ENCODE assay signal across 17 cellular contexts in genomic region chr1:234889643-234890042, GRCh38.
DNase-seq lines count a peak whose midpoint lies in the region; ATAC-seq, FAIRE-seq and TF ChIP-seq lines count a peak whose summit lies in the region.
"Had no signal": no experiment of that assay in that cellular context is flagged by ENCODE, and none has a peak within 500 bp of the region (broad histone marks: within the 10 kb centered on the region; RNA-seq: fewer than 3 reads in every experiment).

No MANE protein-coding gene starts in this region.

- CTCF ChIA-PET in K562 (lab: Yijun Ruan, JAX; ENCODE audit: low intra/inter-chr PET ratio): no interaction called here

- H3K9me3 ChIP-seq in right cardiac atrium (ENCODE audit: control insufficient read depth, low read length): no peaks in the 10 kb centered on the region
- no peaks in the 10 kb centered on the region for H3K9me3 ChIP-seq in K562 (replicated peaks; ENCODE audit: control insufficient read depth, insufficient read depth, low read depth, low read length)
- H3K9me3 ChIP-seq in neuronal stem cell (replicated peaks in 1 of 2; ENCODE audit: control insufficient read depth in 2 of 2, insufficient read depth in 1 of 2, low read depth in 1 of 2, low read length in 2 of 2): peaks cover 0 to 1% of the 10 kb centered on the region in 2 donors

- TF ChIP-seq CTCF in K562 (IDR thresholded peaks at IDR 0.05 in 2 of 3, conservative IDR thresholded peaks at IDR 0.05 in 1 of 3; ENCODE audit: insufficient read depth in 2 of 3, low read depth in 1 of 3, low read length in 3 of 3): no peak

- no peaks in the 10 kb centered on the region for H3K36me3 ChIP-seq in K562 (ENCODE audit: control insufficient read depth, insufficient read depth, low read length)
- H3K36me3 ChIP-seq in neuronal stem cell (replicated peaks in 1 of 2; ENCODE audit: control insufficient read depth in 2 of 2, insufficient read depth in 2 of 2, low read length in 2 of 2): no peaks in the 10 kb centered on the region

- H3K9ac ChIP-seq in K562 (ENCODE audit: insufficient read depth in 1 of 2, low read depth in 2 of 2, low read length in 2 of 2): 0 out of 4 replicates have a peak overlapping the region, but pooled peaks of 1 of the 2 experiments have one; percentile 16
- no peak overlapping the region for H3K9ac ChIP-seq in neuronal stem cell (ENCODE audit: low read depth, low read length, poor library complexity)

- H3K79me2 ChIP-seq in K562 (ENCODE audit: control insufficient read depth, insufficient read depth, low read length): no peaks in the 10 kb centered on the region

- no peak overlapping the region for H2BK5ac ChIP-seq in neuronal stem cell (ENCODE audit: low read length)

- H2AK5ac ChIP-seq in neuronal stem cell (ENCODE audit: low read depth, low read length): peak overlapping the region; percentile 21

- H3K4me1 ChIP-seq in right cardiac atrium (ENCODE audit: control insufficient read depth, insufficient read depth, low read length): peaks cover 10% of the 10 kb centered on the region
- peaks cover 14 to 41% of the 10 kb centered on the region in 2 experiments for H3K4me1 ChIP-seq in K562 (replicated peaks in 1 of 2; ENCODE audit: control insufficient read depth in 2 of 2, insufficient read depth in 2 of 2, low read length in 2 of 2)
- H3K4me1 ChIP-seq in neuronal stem cell (ENCODE audit: control insufficient read depth in 2 of 2, insufficient read depth in 1 of 2, low read depth in 1 of 2, low read length in 2 of 2): no peaks in the 10 kb centered on the region

- FAIRE-seq in K562 (lab: Jason Lieb, UNC): no peak
- FAIRE-seq: G401.6 had no signal

- TF ChIP-seq EP300 in K562 (IDR thresholded peaks at IDR 0.05; ENCODE audit: low read length): no peak

- H3K4me3 ChIP-seq in right cardiac atrium (ENCODE audit: low read length) (no peak overlapping the region), K562 (no peak overlapping the region), neuronal stem cell (ENCODE audit: low read length in 2 of 2) (no peak overlapping the region)
- H3K4me3 ChIP-seq: PC-9, SK-N-MC had no signal

- peak overlapping the region; percentile 31 for H3K23ac ChIP-seq in neuronal stem cell (ENCODE audit: low read depth, low read length, poor library complexity)

- no peak overlapping the region for H2BK120ac ChIP-seq in neuronal stem cell (ENCODE audit: low read depth, low read length)

- H3K79me1 ChIP-seq in neuronal stem cell (ENCODE audit: low read depth, low read length): no peaks in the 10 kb centered on the region

- H4K8ac ChIP-seq in neuronal stem cell (ENCODE audit: low read depth, low read length): no peak overlapping the region

- intact Hi-C loops in right cardiac atrium (cut with DNase I) (loop anchor here in 1 of 4 donors (10.0 kb wide), 2 partner anchors 185 to 275 kb away; partner anchors contain the start of gene IRF2BP2), left ventricle myocardium superior (cut with micrococcal nuclease) (no loop called here), K562 (cut with micrococcal nuclease) (no loop called here)

- H3K27ac ChIP-seq in right cardiac atrium (ENCODE audit: low read length): peak overlapping the region; percentile 61
- H3K27ac ChIP-seq in K562 (ENCODE audit: extremely low read depth, low read depth, low read length): no peak overlapping the region
- H3K27ac ChIP-seq in neuronal stem cell (replicated peaks; ENCODE audit: low read length): no peak overlapping the region
- H3K27ac ChIP-seq: C4-2B, PC-9, SK-N-MC had no signal

- TF ChIP-seq POLR2A in K562 (conservative IDR thresholded peaks at IDR 0.05): no peak

- no peak overlapping the region for H2BK15ac ChIP-seq in neuronal stem cell (ENCODE audit: low read length)

- ATAC-seq in right cardiac atrium: peak in 1 of 2 donors; percentile 2
- no peak for ATAC-seq in left ventricle myocardium superior
- ATAC-seq in K562: no peak
- no peak for ATAC-seq in HG03175 (IDR thresholded peaks at IDR 0.05; ENCODE audit: unreplicated experiment)

- no TSS peak for BruUV-seq in K562 (replicated peaks; lab: Mats Ljungman, UMichigan)

- peak overlapping the region; percentile 51 for H3K18ac ChIP-seq in neuronal stem cell (ENCODE audit: low read length)

- in situ Hi-C loops in K562 (cut with MboI): no loop called here

- DNase-seq in right cardiac atrium (no peak), left ventricle myocardium superior (no peak), M059J (ENCODE audit: low read depth) (peak; percentile 76), K562 (ENCODE audit: extremely low read depth in 1 of 4, low spot score in 3 of 4) (no peak), neuronal stem cell (ENCODE audit: low spot score) (no peak), NOMO-1 treated with DMSO at 0.1 percent for 48 hours (lab: John Stamatoyannopoulos, UW; ENCODE audit: unreplicated experiment) (no peak)
- DNase-seq in stimulated activated CD4-positive, alpha-beta T cell treated with anti-CD3 and anti-CD28 coated beads, Interleukin-15, amount 100 ng/mL, for 24 hours: no peak
- DNase-seq: DMS79 treated with DMSO at 0.1 percent for 48 hours, H9, NCI-H187, NCI-H226, NCI-H524, PC-9 had no signal

- H3K27me3 ChIP-seq in right cardiac atrium (ENCODE audit: control insufficient read depth, insufficient read depth): no peaks in the 10 kb centered on the region
- no peaks in the 10 kb centered on the region for H3K27me3 ChIP-seq in K562 (ENCODE audit: control insufficient read depth in 2 of 2, insufficient read depth in 2 of 2, low read length in 2 of 2)
- no peaks in the 10 kb centered on the region for H3K27me3 ChIP-seq in neuronal stem cell (ENCODE audit: control insufficient read depth in 3 of 3, insufficient read depth in 3 of 3, low read depth in 1 of 3, low read length in 3 of 3)

- no peaks in the 10 kb centered on the region for H3K9me1 ChIP-seq in K562 (ENCODE audit: control insufficient read depth, insufficient read depth, low read length)

- no peak overlapping the region for H3K14ac ChIP-seq in neuronal stem cell (ENCODE audit: low read length)

- TF ChIP-seq RAD21 in K562 (CRISPR knock-in tag; conservative IDR thresholded peaks at IDR 0.05 in 1 of 2, IDR thresholded peaks at IDR 0.05 in 1 of 2): no peak

- no peak overlapping the region for H4K91ac ChIP-seq in neuronal stem cell (ENCODE audit: low read depth, low read length, poor library complexity)

- H2BK12ac ChIP-seq in neuronal stem cell (ENCODE audit: low read length): no peak overlapping the region

- H4K20me1 ChIP-seq in K562 (replicated peaks; ENCODE audit: control insufficient read depth, insufficient read depth, low read length): no peaks in the 10 kb centered on the region

- POLR2A ChIA-PET in K562 (lab: Yijun Ruan, JAX): interaction anchor here (0.9 kb wide), 1 partner anchor 8 kb away, joined by 3 read pairs; no protein-coding TSS in a partner anchor

- H3K4me2 ChIP-seq in K562 (ENCODE audit: insufficient read depth, low read length) (no peak overlapping the region), neuronal stem cell (ENCODE audit: insufficient read depth, low read length, poor library complexity, severe bottlenecking) (no peak overlapping the region)
- H3K4me2 ChIP-seq: PC-9 had no signal

- WGBS in right cardiac atrium: 64% methylated on average over 7 of the region's 7 CpGs
- 42% methylated on average over 7 of the region's 7 CpGs for whole genome bisulfite sequencing in K562 (ENCODE audit: insufficient coverage, low coverage, missing lambda C conversion rate)
- no CpG with 5 or more reads among the region's 7 CpGs for WGBS in neuronal stem cell (ENCODE audit: extremely low coverage in 2 of 2, insufficient read length in 2 of 2, insufficient replicate concordance in 1 of 2), 2 donors

- H3K4ac ChIP-seq in neuronal stem cell (ENCODE audit: low read length): no peak overlapping the region

- H2AFZ ChIP-seq in K562 (ENCODE audit: low read depth, low read length) (0 out of 2 replicates have a peak overlapping the region, but pooled peaks have one; percentile 9), neuronal stem cell (ENCODE audit: low read length) (no peak overlapping the region)
- H2AFZ ChIP-seq: PC-9 had no signal

TF ChIP-seq in K562, 482 proteins besides CTCF, POLR2A, EP300 and RAD21:
- TF ChIP-seq CHD2 (IDR thresholded peaks at IDR 0.05; ENCODE audit: low read depth, low read length): no peak
- TF ChIP-seq, protein P1, sequence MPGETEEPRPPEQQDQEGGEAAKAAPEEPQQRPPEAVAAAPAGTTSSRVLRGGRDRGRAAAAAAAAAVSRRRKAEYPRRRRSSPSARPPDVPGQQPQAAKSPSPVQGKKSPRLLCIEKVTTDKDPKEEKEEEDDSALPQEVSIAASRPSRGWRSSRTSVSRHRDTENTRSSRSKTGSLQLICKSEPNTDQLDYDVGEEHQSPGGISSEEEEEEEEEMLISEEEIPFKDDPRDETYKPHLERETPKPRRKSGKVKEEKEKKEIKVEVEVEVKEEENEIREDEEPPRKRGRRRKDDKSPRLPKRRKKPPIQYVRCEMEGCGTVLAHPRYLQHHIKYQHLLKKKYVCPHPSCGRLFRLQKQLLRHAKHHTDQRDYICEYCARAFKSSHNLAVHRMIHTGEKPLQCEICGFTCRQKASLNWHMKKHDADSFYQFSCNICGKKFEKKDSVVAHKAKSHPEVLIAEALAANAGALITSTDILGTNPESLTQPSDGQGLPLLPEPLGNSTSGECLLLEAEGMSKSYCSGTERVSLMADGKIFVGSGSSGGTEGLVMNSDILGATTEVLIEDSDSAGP (CRISPR knock-in tag; IDR thresholded peaks at IDR 0.05): no peak
- no peak for TF ChIP-seq MEF2D (tag; conservative IDR thresholded peaks at IDR 0.05; ENCODE audit: low read depth)
- peak; percentile 28; the same call in 1 of the 2 replicates for TF ChIP-seq SPI1 (IDR thresholded peaks at IDR 0.05; ENCODE audit: borderline replicate concordance, low read depth, low read length)
- TF ChIP-seq ESRRA (IDR thresholded peaks at IDR 0.05; ENCODE audit: borderline replicate concordance, low read depth): peak; percentile 68; the same call in 1 of the 2 replicates
- TF ChIP-seq ZNF764 (CRISPR knock-in tag; IDR thresholded peaks at IDR 0.05; ENCODE audit: low read depth): no peak
- 0 out of 2 replicates have a peak, but pooled peaks have one; percentile 33 for TF ChIP-seq ZNF740 (CRISPR knock-in tag; IDR thresholded peaks at IDR 0.05)
- no peak for TF ChIP-seq ZNF740 (tag; IDR thresholded peaks at IDR 0.05)
